In genomic region chr5:160398806-160399205, GRCh38 we compare ENCODE assay signal across 8 cellular contexts. TPM values are rescaled to one million over a fixed set of nuclear protein-coding genes. Genes with fewer than 3 reads are reported as not detected.
DNase-seq lines count a peak whose midpoint lies in the region; ATAC-seq, FAIRE-seq and TF ChIP-seq lines count a peak whose summit lies in the region.

No MANE protein-coding gene starts in this region.

- H3K4me1 Mint-ChIP-seq in naive thymus-derived CD4-positive, alpha-beta T cell = peaks cover 8 to 23% (median 20%) of the 10 kb centered on the region in 7 donors

- no peak for FAIRE-seq in H54 (lab: Jason Lieb, UNC)

- H3K4me3 Mint-ChIP-seq in naive thymus-derived CD4-positive, alpha-beta T cell = peak overlapping the region in 9 of 10 donors; percentile 86 to 94 (median 92)

- peaks cover 0 to 11% (median 8%) of the 10 kb centered on the region in 5 donors for H3K36me3 Mint-ChIP-seq in naive thymus-derived CD4-positive, alpha-beta T cell

- no peak overlapping the region for H3K4me3 ChIP-seq in BLaER1
- peak overlapping the region; percentile 70 to 72 for H3K4me3 ChIP-seq in cardiac fibroblast (replicated peaks in 1 of 2; ENCODE audit: low read depth in 2 of 2, low read length in 2 of 2)
- no peak overlapping the region for H3K4me3 ChIP-seq in naive thymus-derived CD4-positive, alpha-beta T cell (ENCODE audit: low read length)

- H3K9me3 Mint-ChIP-seq in naive thymus-derived CD4-positive, alpha-beta T cell = no peaks in the 10 kb centered on the region

- H3K27ac Mint-ChIP-seq in naive thymus-derived CD4-positive, alpha-beta T cell = peak overlapping the region in 5 of 9 donors; percentile 54 to 88 (median 83)

- no peaks in the 10 kb centered on the region for H4K20me1 ChIP-seq in BLaER1

- peaks cover 22% of the 10 kb centered on the region for H3K4me1 ChIP-seq in BLaER1
- H3K4me1 ChIP-seq in naive thymus-derived CD4-positive, alpha-beta T cell (ENCODE audit: control insufficient read depth in 2 of 2, insufficient read depth in 2 of 2, low read length in 2 of 2) = peaks cover 4 to 7% of the 10 kb centered on the region in 2 donors

- no peaks in the 10 kb centered on the region for H3K9me3 ChIP-seq in BLaER1
- H3K9me3 ChIP-seq in KOPT-K1 (ENCODE audit: insufficient read depth, low read length, poor library complexity, severe bottlenecking) = no peaks in the 10 kb centered on the region
- H3K9me3 ChIP-seq in naive thymus-derived CD4-positive, alpha-beta T cell (ENCODE audit: control insufficient read depth in 2 of 3, low read length in 3 of 3) = no peaks in the 10 kb centered on the region

- TF ChIP-seq CTCF in cardiac fibroblast (IDR thresholded peaks at IDR 0.05; ENCODE audit: low read depth, low read length) = no peak

- CTCF ChIA-PET in naive thymus-derived CD4-positive, alpha-beta T cell (lab: Charles Lee) = interaction anchor here (0.6 kb wide), 1 partner anchor 12 kb away, joined by 3 read pairs; no protein-coding TSS in a partner anchor

- no peak overlapping the region for H3K27ac ChIP-seq in BLaER1
- peak overlapping the region; percentile 82 for H3K27ac ChIP-seq in KOPT-K1 (ENCODE audit: low read depth, low read length, poor library complexity, severe bottlenecking)
- no peak overlapping the region for H3K27ac ChIP-seq in naive thymus-derived CD4-positive, alpha-beta T cell (ENCODE audit: low read depth, low read length)

- POLR2A ChIA-PET in naive thymus-derived CD4-positive, alpha-beta T cell (lab: Charles Lee) = interaction anchor here (0.6 to 1.0 kb wide), 2 partner anchors 20 to 25 kb away, joined by 4 to 8 read pairs; partner anchors contain the start of gene SLU7

- H3K9ac ChIP-seq in BLaER1 = no peak overlapping the region

- peak overlapping the region; percentile 90 for H3K4me2 ChIP-seq in BLaER1

- peaks cover 27% of the 10 kb centered on the region for H3K36me3 ChIP-seq in BLaER1
- peaks cover 23% of the 10 kb centered on the region for H3K36me3 ChIP-seq in KOPT-K1 (ENCODE audit: insufficient read depth, low read length)
- peaks cover 0 to 19% (median 9%) of the 10 kb centered on the region in 3 experiments for H3K36me3 ChIP-seq in naive thymus-derived CD4-positive, alpha-beta T cell (ENCODE audit: control insufficient read depth in 2 of 3, insufficient read depth in 3 of 3, low read length in 3 of 3)

- H3K27me3 Mint-ChIP-seq in naive thymus-derived CD4-positive, alpha-beta T cell = peaks cover 0 to under 1% (median 0%) of the 10 kb centered on the region in 5 donors

- ATAC-seq in naive thymus-derived CD4-positive, alpha-beta T cell = no peak
- ATAC-seq in HG03039 (IDR thresholded peaks at IDR 0.05; ENCODE audit: unreplicated experiment) = no peak
- ATAC-seq in HG03159 (IDR thresholded peaks at IDR 0.05; ENCODE audit: unreplicated experiment) = no peak

- no peak for TF ChIP-seq POLR2A in H54 (IDR thresholded peaks at IDR 0.05; ENCODE audit: low read depth, low read length)

- peak; percentile 32 to 54 for DNase-seq in cardiac fibroblast (ENCODE audit: low read depth in 2 of 2)
- no peak for DNase-seq in naive thymus-derived CD4-positive, alpha-beta T cell
- DNase-seq in NCI-H524 (lab: John Stamatoyannopoulos, UW) = no peak
- no peak for DNase-seq in H54 (ENCODE audit: insufficient read length, low spot score)

- H3K27me3 ChIP-seq in BLaER1 = no peaks in the 10 kb centered on the region
- H3K27me3 ChIP-seq in naive thymus-derived CD4-positive, alpha-beta T cell (ENCODE audit: control insufficient read depth in 2 of 2, insufficient read depth in 2 of 2, low read length in 2 of 2) = no peaks in the 10 kb centered on the region

- intact Hi-C loops in naive thymus-derived CD4-positive, alpha-beta T cell (cut with micrococcal nuclease) = loop anchor here (1.0 to 5.0 kb wide), 3 partner anchors 20 to 282 kb away; partner anchors contain the start of genes PWWP2A (in 1 of the 2) and SLU7 (in 1 of the 2)

RNA-seq across cellular contexts. Expression of gene FAM200C, which starts 1.0 kb away (rescaled TPM):
- total RNA-seq in naive thymus-derived CD4-positive, alpha-beta T cell = under 1 TPM in 4 of 5 experiments, not detected in 1; 0.22 to 0.94 (median 0.78) TPM
- polyA plus RNA-seq in naive thymus-derived CD4-positive, alpha-beta T cell = under 1 TPM; 0.25 to 0.46 TPM

RNA-seq across cellular contexts. Expression of gene SLU7, which starts 20.1 kb away (rescaled TPM):
- total RNA-seq in naive thymus-derived CD4-positive, alpha-beta T cell = 10 to 100 TPM; 53.0 to 85.3 (median 77.0) TPM
- polyA plus RNA-seq in naive thymus-derived CD4-positive, alpha-beta T cell = 10 to 100 TPM; 64.1 to 78.1 TPM

RNA-seq across cellular contexts. Expression of gene PTTG1, which starts 22.8 kb away (rescaled TPM):
- 10 to 100 TPM in 1 of 5 experiments, 1 to 10 TPM in 4; 3.8 to 97.7 (median 5.7) TPM for total RNA-seq in naive thymus-derived CD4-positive, alpha-beta T cell
- 10 to 100 TPM; 10.5 to 11.8 TPM for polyA plus RNA-seq in naive thymus-derived CD4-positive, alpha-beta T cell

RNA-seq across cellular contexts. Expression of gene C1QTNF2, which starts 28.4 kb away (rescaled TPM):
- total RNA-seq in naive thymus-derived CD4-positive, alpha-beta T cell = not detected
- polyA plus RNA-seq in naive thymus-derived CD4-positive, alpha-beta T cell = not detected

Comparison
In these comparisons a context has a peak if more than half of its experiments do, and no peak if none do; other contexts are left out.
1. H3K4me3 ChIP-seq: peak in cardiac fibroblast (2 of 2); none in BLaER1 (single experiment) and naive thymus-derived CD4-positive, alpha-beta T cell (single experiment).
2. DNase-seq: peak in cardiac fibroblast (2 of 2); none in naive thymus-derived CD4-positive, alpha-beta T cell (0 of 9), NCI-H524 (0 of 2) and H54 (single experiment).